In the genomic region with DNA sequence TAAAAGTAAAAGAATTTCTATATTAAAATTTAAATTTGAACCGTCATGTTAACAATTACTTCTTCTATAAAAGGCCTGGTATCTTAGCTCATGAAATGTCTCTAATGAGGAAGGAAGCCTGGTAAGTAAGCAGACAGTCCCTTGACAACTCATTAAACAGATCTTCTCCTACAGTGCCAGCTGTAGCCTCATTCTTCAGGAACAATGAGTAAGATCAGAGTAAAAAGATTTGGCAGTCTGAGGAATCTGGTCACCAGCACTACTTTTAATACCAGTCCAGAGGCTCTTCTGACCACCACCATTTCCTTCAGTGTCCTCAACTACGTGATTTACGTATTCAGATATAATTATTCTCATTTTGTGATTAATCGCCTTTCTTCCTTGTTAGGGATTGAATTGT, we compare ENCODE assay signal across 16 cellular contexts.
DNase-seq lines count a peak whose midpoint lies in the region; ATAC-seq and TF ChIP-seq lines count a peak whose summit lies in the region.
"Had no signal": no experiment of that assay in that cellular context is flagged by ENCODE, and none has a peak within 500 bp of the region (broad histone marks: within the 10 kb centered on the region; RNA-seq: fewer than 3 reads in every experiment).

No MANE protein-coding gene starts in this region.

- H3K27me3 ChIP-seq in SK-N-SH (ENCODE audit: insufficient read depth) = no peaks in the 10 kb centered on the region
- H3K27me3 ChIP-seq in PC-9 (ENCODE audit: insufficient read depth, low read depth) = no peaks in the 10 kb centered on the region
- H3K27me3 ChIP-seq in adrenal gland = no peaks in the 10 kb centered on the region

- no peak overlapping the region for H3K4me2 ChIP-seq in SK-N-SH
- no peak overlapping the region for H3K4me2 ChIP-seq in PC-9

- no peak for DNase-seq in SK-N-SH
- no peak for DNase-seq in PC-9
- peak; percentile 67 for DNase-seq in kidney tubule cell (ENCODE audit: low spot score)
- DNase-seq in DMS153 treated with DMSO at 0.1 percent for 48 hours (lab: John Stamatoyannopoulos, UW; ENCODE audit: unreplicated experiment) = no peak
- DNase-seq in adrenal gland = no peak
- DNase-seq: MV-4-11; NCI-H1417 treated with DMSO at 0.1 percent for 48 hours; NCI-H2029; NCI-H524; NK-92 treated with Interleukin-12 subunit alpha and Interleukin-12 subunit beta, amount 100 ng/mL, for 24 hours; SW 1271 had no signal

- H3K79me2 ChIP-seq in SK-N-SH (ENCODE audit: insufficient read depth) (no peaks in the 10 kb centered on the region), PC-9 (ENCODE audit: low read depth) (no peaks in the 10 kb centered on the region)

- H2AFZ ChIP-seq in SK-N-SH (ENCODE audit: low read depth) (no peak overlapping the region), PC-9 (peak overlapping the region; percentile 19; the same call in 1 of the 2 replicates)

- no peak for TF ChIP-seq CTCF in SK-N-SH (IDR thresholded peaks at IDR 0.05)
- no peak for TF ChIP-seq CTCF in PC-9 (conservative IDR thresholded peaks at IDR 0.05)
- no peak for TF ChIP-seq CTCF in adrenal gland (IDR thresholded peaks at IDR 0.05)

- intact Hi-C loops in PC-9 (cut with micrococcal nuclease; ENCODE audit: unreplicated experiment) = no loop called here
- intact Hi-C loops in adrenal gland (cut with DNase I) = no loop called here

- H3K27ac ChIP-seq in SK-N-SH (ENCODE audit: low read depth in 2 of 2, low read length in 1 of 2) = no peak overlapping the region
- no peak overlapping the region for H3K27ac ChIP-seq in PC-9
- H3K27ac ChIP-seq in adrenal gland = no peak overlapping the region
- H3K27ac ChIP-seq: RWPE1 had no signal

- no peak overlapping the region for H3K9ac ChIP-seq in SK-N-SH

- ATAC-seq in SK-N-SH treated with all-trans-retinoic acid at 6 μM for 48 hours = no peak
- ATAC-seq in HG02885 (IDR thresholded peaks at IDR 0.05; ENCODE audit: poor library complexity, unreplicated experiment) = no peak
- no peak for ATAC-seq in HG03521 (IDR thresholded peaks at IDR 0.05; ENCODE audit: unreplicated experiment)

- no peaks in the 10 kb centered on the region for H3K9me3 ChIP-seq in SK-N-SH
- H3K9me3 ChIP-seq in PC-9 (ENCODE audit: insufficient read depth, low read depth) = peaks cover 4% of the 10 kb centered on the region; the same call in 1 of the 2 replicates
- H3K9me3 ChIP-seq in adrenal gland (replicated peaks in 1 of 3) = no peaks in the 10 kb centered on the region
- H3K9me3 ChIP-seq: HAP-1 had no signal

- H3K9me2 ChIP-seq in SK-N-SH (no peaks in the 10 kb centered on the region), PC-9 (ENCODE audit: insufficient read depth) (no peaks in the 10 kb centered on the region)

- H3K4me3 ChIP-seq in SK-N-SH (ENCODE audit: low read depth in 2 of 2, low read length in 1 of 2) (no peak overlapping the region), PC-9 (no peak overlapping the region), adrenal gland (no peak overlapping the region)
- H3K4me3 ChIP-seq: HAP-1 had no signal

- H3K36me3 ChIP-seq in SK-N-SH (replicated peaks in 1 of 2; ENCODE audit: control insufficient read depth in 1 of 2, insufficient read depth in 2 of 2, low read length in 1 of 2) = no peaks in the 10 kb centered on the region
- no peaks in the 10 kb centered on the region for H3K36me3 ChIP-seq in PC-9 (ENCODE audit: low read depth)
- no peaks in the 10 kb centered on the region for H3K36me3 ChIP-seq in adrenal gland (replicated peaks in 1 of 2)
- H3K36me3 ChIP-seq: HAP-1 had no signal

- TF ChIP-seq EP300 in SK-N-SH (IDR thresholded peaks at IDR 0.05; ENCODE audit: borderline replicate concordance in 1 of 2, low read depth in 1 of 2, low read length in 1 of 2) = no peak

- WGBS in SK-N-SH (ENCODE audit: low lambda C conversion rate) = 65% methylated on average over 4 of the region's 4 CpGs
- WGBS in adrenal gland, 4 donors = 65 to 79% (median 67%) methylated on average over 4 of the region's 4 CpGs

- no peaks in the 10 kb centered on the region for H4K20me1 ChIP-seq in SK-N-SH (ENCODE audit: insufficient read depth)
- no peaks in the 10 kb centered on the region for H4K20me1 ChIP-seq in PC-9 (ENCODE audit: insufficient read depth)

- TF ChIP-seq POLR2A in adrenal gland (IDR thresholded peaks at IDR 0.05) = no peak

- POLR2A ChIA-PET in SK-N-SH (lab: Yijun Ruan, JAX) (no interaction called here), PC-9 (lab: Charles Lee; ENCODE audit: unreplicated experiment) (no interaction called here)

- no TSS peak for BruUV-seq in PC-9 (replicated peaks; lab: Mats Ljungman, UMichigan)

- H3K4me1 ChIP-seq in SK-N-SH (ENCODE audit: control insufficient read depth in 1 of 2, insufficient read depth in 2 of 2, low read depth in 1 of 2, low read length in 1 of 2) (no peaks in the 10 kb centered on the region; a peak in 1 of 4 replicates), PC-9 (replicated peaks; ENCODE audit: insufficient read depth) (no peaks in the 10 kb centered on the region), adrenal gland (replicated peaks in 1 of 2) (no peaks in the 10 kb centered on the region)
- H3K4me1 ChIP-seq: HAP-1 had no signal

- no peak for TF ChIP-seq RAD21 in SK-N-SH (IDR thresholded peaks at IDR 0.05; ENCODE audit: low read length)

- CTCF ChIA-PET in SK-N-SH (lab: Yijun Ruan, JAX) = no interaction called here
- CTCF ChIA-PET in PC-9 (lab: Charles Lee) = no interaction called here

- H3F3A ChIP-seq in SK-N-SH (replicated peaks; ENCODE audit: insufficient read depth) (no peaks in the 10 kb centered on the region), PC-9 (ENCODE audit: insufficient read depth, low read depth) (no peaks in the 10 kb centered on the region)

TF ChIP-seq in SK-N-SH treated with all-trans-retinoic acid at 6 μM for 48 hours, 23 proteins besides CTCF, POLR2A, EP300 and RAD21:
- no peak for TF ChIP-seq SNAI2 (CRISPR knock-in tag; IDR thresholded peaks at IDR 0.05)
- TF ChIP-seq ZFP3 (CRISPR knock-in tag; IDR thresholded peaks at IDR 0.05) = peak; percentile 71

TF ChIP-seq in SK-N-SH, 30 proteins besides CTCF, POLR2A, EP300 and RAD21 (continues in another document):
- TF ChIP-seq, protein P1, sequence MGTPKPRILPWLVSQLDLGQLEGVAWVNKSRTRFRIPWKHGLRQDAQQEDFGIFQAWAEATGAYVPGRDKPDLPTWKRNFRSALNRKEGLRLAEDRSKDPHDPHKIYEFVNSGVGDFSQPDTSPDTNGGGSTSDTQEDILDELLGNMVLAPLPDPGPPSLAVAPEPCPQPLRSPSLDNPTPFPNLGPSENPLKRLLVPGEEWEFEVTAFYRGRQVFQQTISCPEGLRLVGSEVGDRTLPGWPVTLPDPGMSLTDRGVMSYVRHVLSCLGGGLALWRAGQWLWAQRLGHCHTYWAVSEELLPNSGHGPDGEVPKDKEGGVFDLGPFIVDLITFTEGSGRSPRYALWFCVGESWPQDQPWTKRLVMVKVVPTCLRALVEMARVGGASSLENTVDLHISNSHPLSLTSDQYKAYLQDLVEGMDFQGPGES (IDR thresholded peaks at IDR 0.05; ENCODE audit: low read depth, low read length) = no peak
- TF ChIP-seq, protein P2, sequence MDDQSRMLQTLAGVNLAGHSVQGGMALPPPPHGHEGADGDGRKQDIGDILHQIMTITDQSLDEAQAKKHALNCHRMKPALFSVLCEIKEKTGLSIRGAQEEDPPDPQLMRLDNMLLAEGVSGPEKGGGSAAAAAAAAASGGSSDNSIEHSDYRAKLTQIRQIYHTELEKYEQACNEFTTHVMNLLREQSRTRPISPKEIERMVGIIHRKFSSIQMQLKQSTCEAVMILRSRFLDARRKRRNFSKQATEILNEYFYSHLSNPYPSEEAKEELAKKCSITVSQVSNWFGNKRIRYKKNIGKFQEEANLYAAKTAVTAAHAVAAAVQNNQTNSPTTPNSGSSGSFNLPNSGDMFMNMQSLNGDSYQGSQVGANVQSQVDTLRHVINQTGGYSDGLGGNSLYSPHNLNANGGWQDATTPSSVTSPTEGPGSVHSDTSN (IDR thresholded peaks at IDR 0.05) = no peak
- TF ChIP-seq TAF1 (IDR thresholded peaks at IDR 0.05; ENCODE audit: borderline replicate concordance, low read depth, low read length) = no peak
- TF ChIP-seq SMC3 (IDR thresholded peaks at IDR 0.05; ENCODE audit: low read depth, low read length) = no peak
- no peak for TF ChIP-seq ELF1 (IDR thresholded peaks at IDR 0.05)
- no peak for TF ChIP-seq RCOR1 (IDR thresholded peaks at IDR 0.05; ENCODE audit: low read length)
- no peak for TF ChIP-seq RFX5 (IDR thresholded peaks at IDR 0.05; ENCODE audit: low read length)
- TF ChIP-seq MEF2A (IDR thresholded peaks at IDR 0.05; ENCODE audit: borderline replicate concordance, low read depth) = no peak
- no peak for TF ChIP-seq GATA2 (CRISPR knock-in tag; IDR thresholded peaks at IDR 0.05)
- TF ChIP-seq SIN3A (IDR thresholded peaks at IDR 0.05; ENCODE audit: borderline replicate concordance, low read depth, low read length) = no peak
- TF ChIP-seq MXI1 (IDR thresholded peaks at IDR 0.05; ENCODE audit: low read depth, low read length) = no peak
- no peak for TF ChIP-seq CHD2 (IDR thresholded peaks at IDR 0.05; ENCODE audit: low read length, partially characterized antibody)
- TF ChIP-seq FOXJ3 (CRISPR knock-in tag; IDR thresholded peaks at IDR 0.05) = no peak
- TF ChIP-seq, protein P3, sequence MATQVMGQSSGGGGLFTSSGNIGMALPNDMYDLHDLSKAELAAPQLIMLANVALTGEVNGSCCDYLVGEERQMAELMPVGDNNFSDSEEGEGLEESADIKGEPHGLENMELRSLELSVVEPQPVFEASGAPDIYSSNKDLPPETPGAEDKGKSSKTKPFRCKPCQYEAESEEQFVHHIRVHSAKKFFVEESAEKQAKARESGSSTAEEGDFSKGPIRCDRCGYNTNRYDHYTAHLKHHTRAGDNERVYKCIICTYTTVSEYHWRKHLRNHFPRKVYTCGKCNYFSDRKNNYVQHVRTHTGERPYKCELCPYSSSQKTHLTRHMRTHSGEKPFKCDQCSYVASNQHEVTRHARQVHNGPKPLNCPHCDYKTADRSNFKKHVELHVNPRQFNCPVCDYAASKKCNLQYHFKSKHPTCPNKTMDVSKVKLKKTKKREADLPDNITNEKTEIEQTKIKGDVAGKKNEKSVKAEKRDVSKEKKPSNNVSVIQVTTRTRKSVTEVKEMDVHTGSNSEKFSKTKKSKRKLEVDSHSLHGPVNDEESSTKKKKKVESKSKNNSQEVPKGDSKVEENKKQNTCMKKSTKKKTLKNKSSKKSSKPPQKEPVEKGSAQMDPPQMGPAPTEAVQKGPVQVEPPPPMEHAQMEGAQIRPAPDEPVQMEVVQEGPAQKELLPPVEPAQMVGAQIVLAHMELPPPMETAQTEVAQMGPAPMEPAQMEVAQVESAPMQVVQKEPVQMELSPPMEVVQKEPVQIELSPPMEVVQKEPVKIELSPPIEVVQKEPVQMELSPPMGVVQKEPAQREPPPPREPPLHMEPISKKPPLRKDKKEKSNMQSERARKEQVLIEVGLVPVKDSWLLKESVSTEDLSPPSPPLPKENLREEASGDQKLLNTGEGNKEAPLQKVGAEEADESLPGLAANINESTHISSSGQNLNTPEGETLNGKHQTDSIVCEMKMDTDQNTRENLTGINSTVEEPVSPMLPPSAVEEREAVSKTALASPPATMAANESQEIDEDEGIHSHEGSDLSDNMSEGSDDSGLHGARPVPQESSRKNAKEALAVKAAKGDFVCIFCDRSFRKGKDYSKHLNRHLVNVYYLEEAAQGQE (IDR thresholded peaks at IDR 0.05; ENCODE audit: low read depth, low read length) = no peak
- no peak for TF ChIP-seq YY1 (IDR thresholded peaks at IDR 0.05; ENCODE audit: low read depth)
